Comparison of ENCODE assay signal across 18 cellular contexts in genomic region chr15:90646662-90647305, GRCh38.
DNase-seq lines count a peak whose midpoint lies in the region; ATAC-seq, FAIRE-seq and TF ChIP-seq lines count a peak whose summit lies in the region.
"Had no signal": no experiment of that assay in that cellular context is flagged by ENCODE, and none has a peak within 500 bp of the region (broad histone marks: within the 10 kb centered on the region; RNA-seq: fewer than 3 reads in every experiment).

No MANE protein-coding gene starts in this region.

- no peak overlapping the region for H3K4me2 ChIP-seq in A549

- H3K27ac Mint-ChIP-seq in T-helper 1 cell treated with Interleukin-12 subunit alpha and Interleukin-12 subunit beta and Interleukin-4 antibody, amounts not matched to agents 30 μg/mL and 1 μg/mL, for 36 hours: peak overlapping the region; percentile 72
- H3K27ac Mint-ChIP-seq in WTC11 (no peak overlapping the region), mesothelial cell of epicardium (peak overlapping the region; percentile 61)
- H3K27ac Mint-ChIP-seq: HFFc6 had no signal

- H3K27ac ChIP-seq in A549: no peak overlapping the region; a peak in 1 of 6 replicates
- H3K27ac ChIP-seq: SJCRH30 had no signal

- FAIRE-seq in A549 (lab: Jason Lieb, UNC): no peak

- no peak for TF ChIP-seq POLR2A in A549 (IDR thresholded peaks at IDR 0.05; ENCODE audit: low read length)

- no peak overlapping the region for H3K4me3 Mint-ChIP-seq in T-helper 1 cell treated with Interleukin-12 subunit alpha and Interleukin-12 subunit beta and Interleukin-4 antibody, amounts not matched to agents 30 μg/mL and 1 μg/mL, for 36 hours
- H3K4me3 Mint-ChIP-seq in WTC11: no peak overlapping the region
- H3K4me3 Mint-ChIP-seq in mesothelial cell of epicardium: no peak overlapping the region
- H3K4me3 Mint-ChIP-seq: HFFc6 had no signal

- ATAC-seq in A549 (peak; percentile 1 to 4; a peak in 2 of 6 replicates), WTC11 (no peak), GM18858 (IDR thresholded peaks at IDR 0.05; ENCODE audit: unreplicated experiment) (no peak)

- POLR2A ChIA-PET in A549 (lab: Yijun Ruan, JAX) (interaction anchor here (0.6 kb wide), 1 partner anchor 331 kb away, joined by 3 read pairs; no protein-coding TSS in a partner anchor), WTC11 (lab: Charles Lee) (no interaction called here)

- peaks cover 24% of the 10 kb centered on the region for H3K36me3 Mint-ChIP-seq in T-helper 1 cell treated with Interleukin-12 subunit alpha and Interleukin-12 subunit beta and Interleukin-4 antibody, amounts not matched to agents 30 μg/mL and 1 μg/mL, for 36 hours (ENCODE audit: low read depth)
- peaks cover 6% of the 10 kb centered on the region; the same call in 1 of the 2 replicates for H3K36me3 Mint-ChIP-seq in WTC11
- H3K36me3 Mint-ChIP-seq in mesothelial cell of epicardium: peaks cover 22% of the 10 kb centered on the region

- peaks cover 38% of the 10 kb centered on the region for H3K4me1 Mint-ChIP-seq in T-helper 1 cell treated with Interleukin-12 subunit alpha and Interleukin-12 subunit beta and Interleukin-4 antibody, amounts not matched to agents 30 μg/mL and 1 μg/mL, for 36 hours (ENCODE audit: low read depth)
- H3K4me1 Mint-ChIP-seq in WTC11 (peaks cover 21% of the 10 kb centered on the region), mesothelial cell of epicardium (peaks cover 24% of the 10 kb centered on the region)

- H3K9me3 ChIP-seq in A549: 0 out of 3 replicates have a peak, but pooled peaks cover 2% of the 10 kb centered on the region
- H3K9me3 ChIP-seq: SJCRH30 had no signal

- CTCF ChIA-PET in A549 (lab: Yijun Ruan, JAX): interaction anchor here (0.6 to 2.6 kb wide), 5 partner anchors 9 to 246 kb away, joined by 3 to 24 read pairs (median 3); no protein-coding TSS in a partner anchor
- CTCF ChIA-PET in WTC11 (lab: Charles Lee): interaction anchor here (1.0 kb wide), 1 partner anchor 286 kb away, joined by 3 read pairs; the partner anchor contains the start of gene HDDC3

- no peak for TF ChIP-seq CTCF in A549 (IDR thresholded peaks at IDR 0.05)
- TF ChIP-seq CTCF in WTC11 (IDR thresholded peaks at IDR 0.05): no peak
- TF ChIP-seq CTCF in mesothelial cell of epicardium (IDR thresholded peaks at IDR 0.05; ENCODE audit: unreplicated experiment): no peak

- peaks cover 3% of the 10 kb centered on the region for H3K9me3 Mint-ChIP-seq in T-helper 1 cell treated with Interleukin-12 subunit alpha and Interleukin-12 subunit beta and Interleukin-4 antibody, amounts not matched to agents 30 μg/mL and 1 μg/mL, for 36 hours
- 0 out of 2 replicates have a peak, but pooled peaks cover 6% of the 10 kb centered on the region for H3K9me3 Mint-ChIP-seq in WTC11
- no peaks in the 10 kb centered on the region for H3K9me3 Mint-ChIP-seq in mesothelial cell of epicardium
- H3K9me3 Mint-ChIP-seq: HFFc6 had no signal

- DNase-seq in T-helper 1 cell (no peak), A549 (ENCODE audit: low read depth in 1 of 2, low spot score in 1 of 2) (no peak), WTC11 (ENCODE audit: low spot score) (no peak), mesothelial cell of epicardium (ENCODE audit: low spot score in 2 of 2, unreplicated experiment in 2 of 2) (no peak), NCI-H748 treated with DMSO at 0.1 percent for 48 hours (lab: John Stamatoyannopoulos, UW) (no peak)
- DNase-seq in activated CD8-positive, alpha-beta memory T cell treated with anti-CD3 and anti-CD28 coated beads, Interleukin-2, amount 50 U/mL, for 4 hours: no peak
- DNase-seq: activated CD4-positive, alpha-beta T cell treated with anti-CD3 and anti-CD28 coated beads, Interleukin-2, amount 50 U/mL, for 1 hour; activated T-cell treated with anti-CD3 and anti-CD28 coated beads, Interleukin-2, amount 50 U/mL, for 48 hours; aorta; HFFc6; KG1; MV-4-11; NCI-H2081 treated with DMSO at 0.1 percent for 48 hours; NCI-H510A treated with DMSO at 0.1 percent for 48 hours; SJCRH30 had no signal

- H3K4me3 ChIP-seq in A549: no peak overlapping the region
- H3K4me3 ChIP-seq: lung, SJCRH30 had no signal

- TF ChIP-seq RAD21 in A549 (conservative IDR thresholded peaks at IDR 0.05 in 1 of 2, IDR thresholded peaks at IDR 0.05 in 1 of 2): no peak

- H3K27me3 Mint-ChIP-seq in T-helper 1 cell treated with Interleukin-12 subunit alpha and Interleukin-12 subunit beta and Interleukin-4 antibody, amounts not matched to agents 30 μg/mL and 1 μg/mL, for 36 hours (ENCODE audit: low read depth): no peaks in the 10 kb centered on the region
- H3K27me3 Mint-ChIP-seq in WTC11 (ENCODE audit: low read depth) (no peaks in the 10 kb centered on the region), mesothelial cell of epicardium (ENCODE audit: low read depth) (no peaks in the 10 kb centered on the region)

- WGBS in A549 (ENCODE audit: missing lambda C conversion rate): 74% methylated on average over 6 of the region's 6 CpGs

- no peak for TF ChIP-seq EP300 in A549 (IDR thresholded peaks at IDR 0.05)

- H3K4me1 ChIP-seq in A549: peaks cover 13% of the 10 kb centered on the region; the same call in 2 of the 3 replicates
- H3K4me1 ChIP-seq: SJCRH30 had no signal

TF ChIP-seq in A549, 52 proteins besides CTCF, POLR2A, EP300 and RAD21:
- TF ChIP-seq RARB (CRISPR knock-in tag; IDR thresholded peaks at IDR 0.05): no peak
- no peak for TF ChIP-seq GATA3 (IDR thresholded peaks at IDR 0.05; ENCODE audit: borderline replicate concordance)
- no peak for TF ChIP-seq MAZ (IDR thresholded peaks at IDR 0.05; ENCODE audit: borderline replicate concordance, low read depth, low read length)
- TF ChIP-seq KDM1A (IDR thresholded peaks at IDR 0.05; ENCODE audit: low read depth): no peak
- no peak for TF ChIP-seq EHMT2 (IDR thresholded peaks at IDR 0.05; ENCODE audit: low read depth)
- TF ChIP-seq MAX (IDR thresholded peaks at IDR 0.05): no peak

TF ChIP-seq in WTC11, 78 proteins besides CTCF, POLR2A, EP300 and RAD21:
- no peak for TF ChIP-seq GTF2I (CRISPR knock-in tag; conservative IDR thresholded peaks at IDR 0.05)
- no peak for TF ChIP-seq ZNF532 (CRISPR knock-in tag; IDR thresholded peaks at IDR 0.05; ENCODE audit: borderline replicate concordance)
- peak; percentile 78 for TF ChIP-seq ZNF263 (CRISPR knock-in tag; IDR thresholded peaks at IDR 0.05; ENCODE audit: low read depth)

Comparison
In these comparisons a context has a peak if more than half of its experiments do, and no peak if none do; other contexts are left out.
1. ATAC-seq: peak in A549 (2 of 2); none in WTC11 (single experiment) and GM18858 (single experiment).